19 cellular contexts compared by ENCODE assay signal in genomic region chr10:77811831-77812430, GRCh38.
"Had no signal": no experiment of that assay in that cellular context is flagged by ENCODE, and none has a peak within 500 bp of the region (broad histone marks: within the 10 kb centered on the region; RNA-seq: fewer than 3 reads in every experiment).

No MANE protein-coding gene starts in this region.

- H3K4me3 ChIP-seq: SJSA1, SK-N-MC had no signal

- H3K4me1 Mint-ChIP-seq: IgD-negative memory B cell had no signal

- H3K27me3 ChIP-seq: SJSA1 had no signal

- H3K27me3 Mint-ChIP-seq: IgD-negative memory B cell had no signal

- H3K27ac ChIP-seq: SJSA1, SK-N-MC had no signal

- H3K36me3 Mint-ChIP-seq: IgD-negative memory B cell had no signal

- H3K27ac Mint-ChIP-seq: IgD-negative memory B cell had no signal

- H3K4me1 ChIP-seq: SJSA1 had no signal

- DNase-seq: KBM-7, MV-4-11, NCI-H1048, NCI-H1105, NCI-H1417, NCI-H1436 treated with DMSO at 0.1 percent for 48 hours, NCI-H1694 treated with DMSO at 0.1 percent for 48 hours, NCI-H1930, NCI-H2081, NCI-H2107, NCI-H2227 treated with DMSO at 0.1 percent for 48 hours, NCI-H524, NCI-H526 treated with DMSO at 0.1 percent for 48 hours, NCI-H748 treated with DMSO at 0.1 percent for 48 hours, RPMI8226, SIG-M5 had no signal

- H3K9me3 Mint-ChIP-seq: IgD-negative memory B cell had no signal

- H3K9me3 ChIP-seq: SJSA1 had no signal

- H3K4me3 Mint-ChIP-seq: IgD-negative memory B cell had no signal
